27 cellular contexts compared by ENCODE assay signal in genomic region chr12:93597608-93598007, GRCh38.
"Had no signal": no experiment of that assay in that cellular context is flagged by ENCODE, and none has a peak within 500 bp of the region (broad histone marks: within the 10 kb centered on the region; RNA-seq: fewer than 3 reads in every experiment).

No MANE protein-coding gene starts in this region.

- H3K9ac ChIP-seq: neural progenitor cell had no signal

- H3K4me3 ChIP-seq: lung, neural progenitor cell, right atrium auricular region, skin epidermis, stomach, suprapubic skin, thoracic aorta, tibial artery, upper lobe of right lung had no signal

- H3K27me3 ChIP-seq: right atrium auricular region, stomach, suprapubic skin, upper lobe of right lung had no signal

- H3K4me1 ChIP-seq: neural progenitor cell, suprapubic skin had no signal

- H3K9me3 ChIP-seq: neutrophil, right atrium auricular region, stomach, suprapubic skin, thoracic aorta, tibial artery, upper lobe of right lung had no signal

- ATAC-seq: left colon; natural killer cell; sciatic nerve; stimulated activated naive B cell treated with anti-CD40 and anti-IgM and Interleukin-4, amounts not matched to agents 10 μg/mL and 1 μg/mL and 100 μg/mL, for 72 hours; stimulated activated naive CD8-positive, alpha-beta T cell treated with anti-CD3 and anti-CD28 coated beads, Interleukin-15, Interleukin-2, amounts not matched to agents 100 U/mL and 50 U/mL, for 24 hours had no signal

- DNase-seq: hypothalamus; immature natural killer cell; kidney; left colon; mesendoderm; naive B cell; natural killer cell; nephron progenitor cell; occipital lobe; stimulated activated CD4-positive, alpha-beta T cell treated with anti-CD3 and anti-CD28 coated beads, Interleukin-12 subunit alpha, Interleukin-12 subunit beta, amount 100 ng/mL, for 4 hours; stimulated activated CD4-positive, alpha-beta T cell treated with anti-CD3 and anti-CD28 coated beads, Interleukin-15, amount 100 ng/mL, for 24 hours; stimulated activated CD4-positive, alpha-beta T cell treated with anti-CD3 and anti-CD28 coated beads, Interleukin-2, amount 100 ng/mL, for 24 hours; stimulated activated CD4-positive, alpha-beta T cell treated with anti-CD3 and anti-CD28 coated beads, Interleukin-4, amount 100 ng/mL, for 1 hour; stimulated activated naive B cell treated with anti-CD40 and anti-IgM and Interleukin-4, amounts not matched to agents 10 μg/mL and 1 μg/mL and 100 μg/mL, for 72 hours; stimulated activated naive CD8-positive, alpha-beta T cell treated with anti-CD3 and anti-CD28 coated beads, Interleukin-15, Interleukin-2, amounts not matched to agents 100 U/mL and 50 U/mL, for 24 hours; stomach; tibial artery; trophoblast cell; upper lobe of right lung had no signal

- H3K27ac ChIP-seq: neural progenitor cell, neutrophil, right atrium auricular region, skin epidermis, stomach, suprapubic skin, thoracic aorta, tibial artery, upper lobe of right lung had no signal

- H3K4me2 ChIP-seq: neural progenitor cell had no signal

- H3K36me3 ChIP-seq: neural progenitor cell, neutrophil, right atrium auricular region, stomach, suprapubic skin, thoracic aorta, tibial artery, upper lobe of right lung had no signal
